ENCODE assay signal across 14 cellular contexts in the genomic region with DNA sequence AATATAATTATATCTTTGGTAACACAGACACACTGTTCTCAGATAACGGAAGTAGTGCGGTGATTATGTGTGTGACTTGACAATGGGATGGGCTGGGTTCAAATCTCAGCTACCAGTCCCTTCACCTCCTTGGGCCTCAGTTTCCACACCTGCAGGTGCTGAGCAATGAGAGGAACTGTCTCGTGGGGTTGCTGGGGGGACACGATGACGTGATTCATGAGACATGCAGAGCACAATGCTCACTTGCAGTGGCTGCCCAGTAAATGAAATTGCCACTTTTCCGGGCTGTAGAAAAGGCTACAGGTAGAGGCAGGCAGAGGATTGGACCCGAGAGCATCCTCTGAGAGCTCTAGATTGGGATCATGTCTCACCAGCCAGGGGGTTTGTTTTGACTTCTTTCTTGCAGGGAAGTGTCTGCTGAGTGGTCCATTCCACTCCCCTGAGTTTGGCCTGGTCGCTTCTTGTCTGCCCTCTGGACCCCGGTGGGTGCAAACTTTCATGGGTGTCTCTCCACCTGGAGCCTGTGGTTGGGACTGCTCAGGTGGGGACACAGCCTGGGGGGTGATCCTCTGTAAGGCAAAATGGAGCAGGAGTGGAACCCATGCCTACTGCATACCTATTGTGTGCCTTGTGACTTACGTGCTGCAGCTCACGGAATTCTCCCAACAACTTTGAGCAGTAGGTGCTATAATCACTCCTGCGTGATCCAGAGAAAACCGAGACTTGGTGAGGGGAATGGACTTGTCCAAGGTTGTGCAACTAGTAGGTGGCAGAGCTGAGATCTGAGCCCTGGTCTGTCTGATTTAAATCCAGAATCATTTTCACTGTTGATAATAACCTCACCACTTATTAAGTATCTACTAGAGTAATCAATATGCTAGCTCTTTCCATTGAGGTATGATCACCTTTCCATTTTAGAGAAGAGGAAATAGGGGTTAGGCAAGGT.
DNase-seq lines count a peak whose midpoint lies in the region; ATAC-seq and TF ChIP-seq lines count a peak whose summit lies in the region.
"Had no signal": no experiment of that assay in that cellular context is flagged by ENCODE, and none has a peak within 500 bp of the region (broad histone marks: within the 10 kb centered on the region; RNA-seq: fewer than 3 reads in every experiment).

No MANE protein-coding gene starts in this region.

- no peak overlapping the region for H3K4me3 ChIP-seq in PC-9

- no peaks in the 10 kb centered on the region for H3K36me3 ChIP-seq in PC-9 (ENCODE audit: low read depth)
- H3K36me3 ChIP-seq: MG63 had no signal

- intact Hi-C loops in PC-9 (cut with micrococcal nuclease; ENCODE audit: unreplicated experiment) (no loop called here), sciatic nerve (cut with DNase I) (no loop called here)
- intact Hi-C loops in dendritic cell treated with granulocyte-macrophage colony-stimulating factor and Interleukin-4, amounts not matched to agents 40 ng/mL and 50 ng/mL, for 4 days (cut with micrococcal nuclease): no loop called here

- H3K4me1 ChIP-seq in PC-9 (replicated peaks; ENCODE audit: insufficient read depth): peaks cover 46% of the 10 kb centered on the region

- H3K27me3 Mint-ChIP-seq in T-helper 1 cell treated with Interleukin-12 subunit alpha and Interleukin-12 subunit beta and Interleukin-4 antibody, amounts not matched to agents 30 μg/mL and 1 μg/mL, for 36 hours (ENCODE audit: low read depth): peaks cover 7% of the 10 kb centered on the region
- peaks cover 3% of the 10 kb centered on the region for H3K27me3 Mint-ChIP-seq in dendritic cell treated with granulocyte-macrophage colony-stimulating factor and Interleukin-4, amounts not matched to agents 40 ng/mL and 50 ng/mL, for 4 days
- H3K27me3 Mint-ChIP-seq in stimulated activated naive B cell treated with anti-CD40 and anti-IgM and Interleukin-4, amounts not matched to agents 10 μg/mL and 1 μg/mL and 100 μg/mL, for 72 hours: peaks cover 33 to 48% of the 10 kb centered on the region in 2 donors

- H3K27me3 ChIP-seq in PC-9 (ENCODE audit: insufficient read depth, low read depth): no peaks in the 10 kb centered on the region
- H3K27me3 ChIP-seq: MG63 had no signal

- no peaks in the 10 kb centered on the region for H3K9me3 Mint-ChIP-seq in T-helper 1 cell treated with Interleukin-12 subunit alpha and Interleukin-12 subunit beta and Interleukin-4 antibody, amounts not matched to agents 30 μg/mL and 1 μg/mL, for 36 hours
- H3K9me3 Mint-ChIP-seq in dendritic cell treated with granulocyte-macrophage colony-stimulating factor and Interleukin-4, amounts not matched to agents 40 ng/mL and 50 ng/mL, for 4 days: no peaks in the 10 kb centered on the region
- H3K9me3 Mint-ChIP-seq in stimulated activated naive B cell treated with anti-CD40 and anti-IgM and Interleukin-4, amounts not matched to agents 10 μg/mL and 1 μg/mL and 100 μg/mL, for 72 hours: no peaks in the 10 kb centered on the region

- no peaks in the 10 kb centered on the region for H4K20me1 ChIP-seq in PC-9 (ENCODE audit: insufficient read depth)

- no peaks in the 10 kb centered on the region for H3K36me3 Mint-ChIP-seq in T-helper 1 cell treated with Interleukin-12 subunit alpha and Interleukin-12 subunit beta and Interleukin-4 antibody, amounts not matched to agents 30 μg/mL and 1 μg/mL, for 36 hours (ENCODE audit: low read depth)
- H3K36me3 Mint-ChIP-seq in dendritic cell treated with granulocyte-macrophage colony-stimulating factor and Interleukin-4, amounts not matched to agents 40 ng/mL and 50 ng/mL, for 4 days (ENCODE audit: low read depth): no peaks in the 10 kb centered on the region
- no peaks in the 10 kb centered on the region for H3K36me3 Mint-ChIP-seq in stimulated activated naive B cell treated with anti-CD40 and anti-IgM and Interleukin-4, amounts not matched to agents 10 μg/mL and 1 μg/mL and 100 μg/mL, for 72 hours

- peaks cover 39% of the 10 kb centered on the region for H3F3A ChIP-seq in PC-9 (ENCODE audit: insufficient read depth, low read depth)

- DNase-seq in T-helper 1 cell (no peak), PC-9 (no peak), Kasumi-1 (lab: John Stamatoyannopoulos, UW) (no peak), sciatic nerve (ENCODE audit: low spot score) (no peak)
- DNase-seq in stimulated activated naive B cell treated with anti-CD40 and anti-IgM and Interleukin-4, amounts not matched to agents 10 μg/mL and 1 μg/mL and 100 μg/mL, for 72 hours: no peak
- DNase-seq: Calu3; glutamatergic neuron; stimulated activated CD4-positive, alpha-beta T cell treated with anti-CD3 and anti-CD28 coated beads, Interleukin-4, amount 100 ng/mL, for 24 hours had no signal

- POLR2A ChIA-PET in PC-9 (lab: Charles Lee; ENCODE audit: unreplicated experiment): no interaction called here

- peak overlapping the region; percentile 25; the same call in 1 of the 2 replicates for H3K4me2 ChIP-seq in PC-9

- no peaks in the 10 kb centered on the region for H3K9me2 ChIP-seq in PC-9 (ENCODE audit: insufficient read depth)

- 0 out of 2 replicates have a peak overlapping the region, but pooled peaks have one; percentile 11 for H3K27ac ChIP-seq in PC-9
- H3K27ac ChIP-seq: 22Rv1, VCaP had no signal

- TF ChIP-seq CTCF in PC-9 (conservative IDR thresholded peaks at IDR 0.05): no peak

- H2AFZ ChIP-seq in PC-9: no peak overlapping the region

- no peak for ATAC-seq in stimulated activated naive B cell treated with anti-CD40 and anti-IgM and Interleukin-4, amounts not matched to agents 10 μg/mL and 1 μg/mL and 100 μg/mL, for 72 hours (replicated peaks)
- no peak for ATAC-seq in GM21360 (IDR thresholded peaks at IDR 0.05; ENCODE audit: unreplicated experiment)
- ATAC-seq in sciatic nerve: no peak

- no peaks in the 10 kb centered on the region for H3K9me3 ChIP-seq in PC-9 (ENCODE audit: insufficient read depth, low read depth)
- H3K9me3 ChIP-seq: MG63 had no signal

- BruUV-seq in PC-9 (replicated peaks; lab: Mats Ljungman, UMichigan): no TSS peak

- H3K4me3 Mint-ChIP-seq in T-helper 1 cell treated with Interleukin-12 subunit alpha and Interleukin-12 subunit beta and Interleukin-4 antibody, amounts not matched to agents 30 μg/mL and 1 μg/mL, for 36 hours: peak overlapping the region; percentile 52
- no peak overlapping the region for H3K4me3 Mint-ChIP-seq in dendritic cell treated with granulocyte-macrophage colony-stimulating factor and Interleukin-4, amounts not matched to agents 40 ng/mL and 50 ng/mL, for 4 days
- no peak overlapping the region for H3K4me3 Mint-ChIP-seq in stimulated activated naive B cell treated with anti-CD40 and anti-IgM and Interleukin-4, amounts not matched to agents 10 μg/mL and 1 μg/mL and 100 μg/mL, for 72 hours

- no peaks in the 10 kb centered on the region for H3K79me2 ChIP-seq in PC-9 (ENCODE audit: low read depth)

- peak overlapping the region; percentile 90 for H3K27ac Mint-ChIP-seq in T-helper 1 cell treated with Interleukin-12 subunit alpha and Interleukin-12 subunit beta and Interleukin-4 antibody, amounts not matched to agents 30 μg/mL and 1 μg/mL, for 36 hours
- peak overlapping the region; percentile 80 for H3K27ac Mint-ChIP-seq in dendritic cell treated with granulocyte-macrophage colony-stimulating factor and Interleukin-4, amounts not matched to agents 40 ng/mL and 50 ng/mL, for 4 days
- peak overlapping the region; percentile 91 for H3K27ac Mint-ChIP-seq in stimulated activated naive B cell treated with anti-CD40 and anti-IgM and Interleukin-4, amounts not matched to agents 10 μg/mL and 1 μg/mL and 100 μg/mL, for 72 hours

- H3K4me1 Mint-ChIP-seq in T-helper 1 cell treated with Interleukin-12 subunit alpha and Interleukin-12 subunit beta and Interleukin-4 antibody, amounts not matched to agents 30 μg/mL and 1 μg/mL, for 36 hours (ENCODE audit: low read depth): peaks cover 53% of the 10 kb centered on the region
- H3K4me1 Mint-ChIP-seq in dendritic cell treated with granulocyte-macrophage colony-stimulating factor and Interleukin-4, amounts not matched to agents 40 ng/mL and 50 ng/mL, for 4 days (ENCODE audit: low read depth): peaks cover 48% of the 10 kb centered on the region
- H3K4me1 Mint-ChIP-seq in stimulated activated naive B cell treated with anti-CD40 and anti-IgM and Interleukin-4, amounts not matched to agents 10 μg/mL and 1 μg/mL and 100 μg/mL, for 72 hours: peaks cover 36 to 46% of the 10 kb centered on the region in 2 donors

- CTCF ChIA-PET in PC-9 (lab: Charles Lee): interaction anchor here (0.6 kb wide), 2 partner anchors 107 to 147 kb away, joined by 4 to 5 read pairs; a partner anchor contains a TSS
